8 cellular contexts compared by ENCODE assay signal in the genomic region with DNA sequence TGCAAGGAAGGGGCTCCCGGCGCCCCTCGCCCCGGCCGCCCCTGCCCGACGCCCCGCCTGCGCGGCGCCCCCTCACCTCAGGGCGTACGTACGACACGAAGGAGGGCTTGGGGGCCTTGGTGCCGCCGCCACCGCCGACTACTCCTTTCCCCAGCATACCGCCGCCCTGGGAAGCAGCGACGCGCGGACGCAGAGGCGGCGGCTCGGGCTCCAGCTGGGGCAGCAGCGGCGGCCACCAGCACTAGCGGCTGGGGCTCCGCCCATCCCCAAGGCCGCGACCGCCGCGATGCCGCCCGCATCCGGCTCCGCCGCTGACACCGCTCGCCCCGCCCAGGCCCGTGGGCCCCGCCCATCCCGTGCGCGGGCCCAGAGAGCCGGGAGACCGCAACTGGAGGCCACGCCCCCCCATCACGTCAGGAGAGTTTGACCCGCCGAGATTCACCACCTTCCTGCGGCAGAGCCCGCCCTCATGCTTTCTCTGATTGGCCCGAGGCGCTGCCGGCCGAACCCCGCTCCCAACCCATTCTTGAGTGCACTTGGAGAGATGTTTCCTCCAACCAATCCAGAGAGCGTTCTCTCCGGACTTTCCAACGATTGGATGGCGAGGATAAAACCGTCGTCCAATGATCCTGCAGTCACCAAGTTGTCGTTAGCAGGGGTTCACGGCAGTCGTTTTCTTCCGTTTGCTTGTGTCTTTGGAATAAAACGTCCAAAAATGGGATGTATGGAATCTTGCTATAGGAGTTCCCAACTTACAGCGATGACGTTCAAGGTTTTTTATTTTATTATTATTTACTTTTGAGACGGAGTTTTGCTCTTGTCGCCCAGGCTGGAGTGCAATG. TPM values are rescaled to one million over a fixed set of nuclear protein-coding genes. Genes with fewer than 3 reads are reported as not detected.
A peak's percentile ranks its signal among the peaks of the same experiment; 100 is the strongest.
DNase-seq lines count a peak whose midpoint lies in the region; ATAC-seq and TF ChIP-seq lines count a peak whose summit lies in the region.

A gene with protein sequence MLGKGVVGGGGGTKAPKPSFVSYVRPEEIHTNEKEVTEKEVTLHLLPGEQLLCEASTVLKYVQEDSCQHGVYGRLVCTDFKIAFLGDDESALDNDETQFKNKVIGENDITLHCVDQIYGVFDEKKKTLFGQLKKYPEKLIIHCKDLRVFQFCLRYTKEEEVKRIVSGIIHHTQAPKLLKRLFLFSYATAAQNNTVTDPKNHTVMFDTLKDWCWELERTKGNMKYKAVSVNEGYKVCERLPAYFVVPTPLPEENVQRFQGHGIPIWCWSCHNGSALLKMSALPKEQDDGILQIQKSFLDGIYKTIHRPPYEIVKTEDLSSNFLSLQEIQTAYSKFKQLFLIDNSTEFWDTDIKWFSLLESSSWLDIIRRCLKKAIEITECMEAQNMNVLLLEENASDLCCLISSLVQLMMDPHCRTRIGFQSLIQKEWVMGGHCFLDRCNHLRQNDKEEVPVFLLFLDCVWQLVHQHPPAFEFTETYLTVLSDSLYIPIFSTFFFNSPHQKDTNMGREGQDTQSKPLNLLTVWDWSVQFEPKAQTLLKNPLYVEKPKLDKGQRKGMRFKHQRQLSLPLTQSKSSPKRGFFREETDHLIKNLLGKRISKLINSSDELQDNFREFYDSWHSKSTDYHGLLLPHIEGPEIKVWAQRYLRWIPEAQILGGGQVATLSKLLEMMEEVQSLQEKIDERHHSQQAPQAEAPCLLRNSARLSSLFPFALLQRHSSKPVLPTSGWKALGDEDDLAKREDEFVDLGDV (minus strand): TSS at position 258 of the 842 bp plus-strand sequence. CDS start 101 bp downstream, at position 157.

- H4K20me1 ChIP-seq in KMS-11 (ENCODE audit: insufficient read depth): no peaks in the 10 kb centered on the region

- peak within 1 kb of the TSS; percentile 75 for H2AFZ ChIP-seq in KMS-11 (ENCODE audit: low read depth)

- H3K27me3 ChIP-seq in KMS-11 (ENCODE audit: insufficient read depth, low read depth) (no peaks in the 10 kb centered on the region), Peyer's patch (no peaks in the 10 kb centered on the region), esophagus (ENCODE audit: control insufficient read depth in 1 of 2, insufficient read depth in 2 of 2, low read length in 2 of 2) (no peaks in the 10 kb centered on the region), mucosa of stomach (ENCODE audit: control insufficient read depth, insufficient read depth, low read length) (no peaks in the 10 kb centered on the region)

- H3K9ac ChIP-seq in KMS-11: peak within 1 kb of the TSS; percentile 62
- H3K9ac ChIP-seq in mucosa of stomach (ENCODE audit: low read length): peak within 1 kb of the TSS; percentile 91

- DNase-seq in DMS53 treated with DMSO at 0.1 percent for 48 hours (lab: John Stamatoyannopoulos, UW; ENCODE audit: unreplicated experiment) (peak; percentile 95), Peyer's patch (peak; percentile 99 to 100 (median 100))
- peak; percentile 100 for DNase-seq in activated T-cell treated with anti-CD3 and anti-CD28 coated beads, Interleukin-2, amount 50 U/mL, for 48 hours
- peak; percentile 99 to 100 for DNase-seq in stimulated activated CD8-positive, alpha-beta memory T cell treated with anti-CD3 and anti-CD28 coated beads, Interleukin-7, amount 100 ng/mL, for 1 hour (ENCODE audit: low read depth in 2 of 2)

- H3K4me3 ChIP-seq in KMS-11 (IDR thresholded peaks at IDR 0.05; ENCODE audit: insufficient read depth, low read depth, low read length): no peak within 1 kb of the TSS
- H3K4me3 ChIP-seq in Peyer's patch: peak within 1 kb of the TSS; percentile 87 to 100 (median 97)
- peak within 1 kb of the TSS; percentile 82 to 97 for H3K4me3 ChIP-seq in esophagus (ENCODE audit: low read depth in 1 of 2, low read length in 2 of 2)
- H3K4me3 ChIP-seq in mucosa of stomach (ENCODE audit: low read length): peak within 1 kb of the TSS; percentile 61

- H3K79me2 ChIP-seq in KMS-11 (ENCODE audit: insufficient read depth, low read depth): peaks cover 28% of the 10 kb centered on the region; the same call in 1 of the 2 replicates

- H3K36me3 ChIP-seq in KMS-11 (ENCODE audit: insufficient read depth) (no peaks in the 10 kb centered on the region), Peyer's patch (no peaks in the 10 kb centered on the region), esophagus (ENCODE audit: control insufficient read depth in 2 of 2, insufficient read depth in 2 of 2, low read length in 1 of 2) (no peaks in the 10 kb centered on the region), mucosa of stomach (ENCODE audit: control insufficient read depth, insufficient read depth, low read length) (no peaks in the 10 kb centered on the region)

- peak; percentile 93 for ATAC-seq in GM21737 (IDR thresholded peaks at IDR 0.05; ENCODE audit: unreplicated experiment)

- 0 to 1% methylated on average over 41 to 79 of the region's 79 CpGs for WGBS in esophagus, 2 donors

- H3K4me1 ChIP-seq in KMS-11 (ENCODE audit: low read depth, poor library complexity, severe bottlenecking) (peaks cover 19% of the 10 kb centered on the region), Peyer's patch (peaks cover 0 to 16% (median 2%) of the 10 kb centered on the region in 4 donors), esophagus (ENCODE audit: control insufficient read depth in 2 of 2, insufficient read depth in 2 of 2, low read length in 1 of 2) (peaks cover 2 to 4% of the 10 kb centered on the region in 2 donors), mucosa of stomach (ENCODE audit: control insufficient read depth, insufficient read depth, low read length) (peaks cover 11% of the 10 kb centered on the region)

- H3K9me3 ChIP-seq in Peyer's patch (no peaks in the 10 kb centered on the region), esophagus (ENCODE audit: control insufficient read depth in 2 of 2, insufficient read depth in 1 of 2, low read depth in 1 of 2, low read length in 1 of 2) (no peaks in the 10 kb centered on the region), mucosa of stomach (ENCODE audit: control insufficient read depth, low read length) (no peaks in the 10 kb centered on the region)

- peak within 1 kb of the TSS; percentile 88 for H3K4me2 ChIP-seq in KMS-11

- peak; percentile 84 to 92 for TF ChIP-seq POLR2A in Peyer's patch (IDR thresholded peaks at IDR 0.05)

- TF ChIP-seq CTCF in KMS-11 (conservative IDR thresholded peaks at IDR 0.05; ENCODE audit: low read depth, low read length) (no peak), Peyer's patch (IDR thresholded peaks at IDR 0.05) (peak in 1 of 6 experiments; percentile 8)

- peak within 1 kb of the TSS; percentile 42 for H3K27ac ChIP-seq in KMS-11
- peak within 1 kb of the TSS; percentile 95 to 100 (median 99) for H3K27ac ChIP-seq in Peyer's patch
- H3K27ac ChIP-seq in esophagus (ENCODE audit: low read depth in 2 of 2, low read length in 1 of 2): peak within 1 kb of the TSS; percentile 97 to 99

RNA-seq across cellular contexts. Expression of the gene that starts here (rescaled TPM):
- 10 to 100 TPM; 16.0 to 43.7 (median 24.0) TPM for total RNA-seq in Peyer's patch
- 1 to 10 TPM; 5.2 to 8.2 TPM for polyA plus RNA-seq in esophagus

Comparison
In these comparisons a context has a peak if more than half of its experiments do, and no peak if none do; other contexts are left out.
1. H3K27ac ChIP-seq: peak in every context shown above with its lines; median percentile 99 in Peyer's patch; 98 in esophagus; 42 in KMS-11.